In the genomic region with DNA sequence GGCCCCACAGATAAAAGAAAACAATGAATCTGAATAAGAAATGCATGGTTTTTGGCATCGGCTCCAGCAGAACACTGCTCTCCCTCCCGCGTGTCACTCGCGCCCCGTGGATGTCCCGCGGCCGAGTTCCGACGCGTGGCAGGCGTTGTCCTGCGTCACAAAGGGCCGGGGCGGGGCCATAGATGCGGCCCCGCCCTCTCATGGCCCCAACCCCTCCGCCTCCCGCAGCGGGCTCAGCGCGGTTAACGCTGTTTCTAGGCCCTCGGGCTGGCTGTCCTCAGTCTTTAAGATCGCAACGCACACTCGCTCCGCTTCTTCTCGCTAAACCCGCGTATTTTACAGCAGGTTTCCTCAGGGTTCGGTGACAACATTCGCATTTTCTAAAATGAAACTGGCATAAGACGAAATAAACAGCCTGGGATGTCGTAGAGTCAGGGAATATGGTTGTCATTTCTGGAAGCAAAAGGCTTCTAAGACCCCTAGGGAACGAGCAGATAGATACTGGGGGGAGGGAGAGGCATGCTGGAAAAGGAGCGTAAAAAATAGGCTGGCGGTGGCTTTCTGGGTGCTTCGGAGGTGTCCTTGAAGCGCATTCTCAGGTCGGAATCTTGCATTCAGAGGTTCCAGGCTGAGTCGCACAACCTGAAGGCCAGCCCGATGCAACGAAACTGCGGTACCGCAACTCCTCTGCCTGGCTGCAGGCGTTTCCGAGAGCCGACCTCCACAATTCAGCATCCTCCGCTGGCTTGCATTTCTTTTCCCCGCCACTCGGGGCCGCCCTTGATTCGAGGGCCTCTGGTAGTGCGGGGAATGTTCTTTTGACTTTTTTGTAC, we compare ENCODE assay signal across 8 cellular contexts. TPM values are rescaled to one million over a fixed set of nuclear protein-coding genes. Genes with fewer than 3 reads are reported as not detected.
A peak's percentile ranks its signal among the peaks of the same experiment; 100 is the strongest.
DNase-seq lines count a peak whose midpoint lies in the region; ATAC-seq and TF ChIP-seq lines count a peak whose summit lies in the region.

A gene with protein sequence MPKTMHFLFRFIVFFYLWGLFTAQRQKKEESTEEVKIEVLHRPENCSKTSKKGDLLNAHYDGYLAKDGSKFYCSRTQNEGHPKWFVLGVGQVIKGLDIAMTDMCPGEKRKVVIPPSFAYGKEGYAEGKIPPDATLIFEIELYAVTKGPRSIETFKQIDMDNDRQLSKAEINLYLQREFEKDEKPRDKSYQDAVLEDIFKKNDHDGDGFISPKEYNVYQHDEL (minus strand): TSS at position 159 of the 833 bp plus-strand sequence. CDS start 101 bp downstream, at position 58.

- H3K9me3 ChIP-seq in HUES64 (ENCODE audit: insufficient read depth, low read depth, low read length) (no peaks in the 10 kb centered on the region), OCI-LY1 (ENCODE audit: low read length) (no peaks in the 10 kb centered on the region), mononuclear cell (ENCODE audit: low read depth, low read length) (no peaks in the 10 kb centered on the region)

- BruUV-seq in Calu3 (replicated peaks; lab: Mats Ljungman, UMichigan) = no TSS peak

- H3K27ac ChIP-seq in HUES64 (ENCODE audit: low read depth, low read length) = peak within 1 kb of the TSS; percentile 72
- peak within 1 kb of the TSS; percentile 72 for H3K27ac ChIP-seq in OCI-LY1 (ENCODE audit: low read depth, low read length, poor library complexity, severe bottlenecking)

- peak within 1 kb of the TSS; percentile 90 for H3K4me2 ChIP-seq in OCI-LY1 (ENCODE audit: low read length)

- peak; percentile 75 for TF ChIP-seq CTCF in Calu3 (IDR thresholded peaks at IDR 0.05; ENCODE audit: unreplicated experiment)
- peak; percentile 89 for TF ChIP-seq CTCF in OCI-LY1 (IDR thresholded peaks at IDR 0.05; ENCODE audit: low read length)
- TF ChIP-seq CTCF in epithelial cell of esophagus (IDR thresholded peaks at IDR 0.05; ENCODE audit: insufficient read depth, low read depth, low read length, missing control alignments) = peak; percentile 74

- H3F3A ChIP-seq in OCI-LY1 (ENCODE audit: insufficient read depth, low read length) = no peaks in the 10 kb centered on the region

- no peaks in the 10 kb centered on the region for H3K27me3 Mint-ChIP-seq in Calu3 (ENCODE audit: unreplicated experiment)

- H3K9ac ChIP-seq in HUES64 (ENCODE audit: low read depth, low read length) = peak within 1 kb of the TSS; percentile 83
- peak within 1 kb of the TSS; percentile 77 for H3K9ac ChIP-seq in OCI-LY1 (ENCODE audit: low read length)

- intact Hi-C loops in Calu3 (cut with micrococcal nuclease; ENCODE audit: unreplicated experiment) = loop anchor here (2.0 kb wide), 1 partner anchor 44 kb away; no protein-coding TSS in a partner anchor

- peaks cover 16% of the 10 kb centered on the region for H3K4me1 ChIP-seq in HUES64 (ENCODE audit: insufficient read depth, low read length)
- H3K4me1 ChIP-seq in OCI-LY1 (ENCODE audit: insufficient read depth, low read length, severe bottlenecking) = peaks cover 39% of the 10 kb centered on the region
- H3K4me1 ChIP-seq in mononuclear cell (ENCODE audit: insufficient read depth, low read length) = peaks cover 42% of the 10 kb centered on the region

- H3K4me3 Mint-ChIP-seq in Calu3 (ENCODE audit: low read depth, unreplicated experiment) = peak within 1 kb of the TSS; percentile 94

- ATAC-seq in GM21381 (IDR thresholded peaks at IDR 0.05; ENCODE audit: unreplicated experiment) = peak; percentile 46

- DNase-seq in Calu3 = peak; percentile 85
- peak; percentile 80 for DNase-seq in activated T-cell treated with anti-CD3 and anti-CD28 coated beads for 1 hour (ENCODE audit: low read depth)
- DNase-seq in epithelial cell of esophagus (ENCODE audit: low read depth) = peak; percentile 76
- peak; percentile 52 to 71 for DNase-seq in stimulated activated CD8-positive, alpha-beta memory T cell treated with anti-CD3 and anti-CD28 coated beads, Interleukin-4, amount 100 ng/mL, for 1 hour (ENCODE audit: low read depth in 2 of 2, low spot score in 1 of 2)

- peaks cover 22% of the 10 kb centered on the region for H3K4me1 Mint-ChIP-seq in Calu3 (ENCODE audit: low read depth, unreplicated experiment)

- H3K4me3 ChIP-seq in HUES64 (ENCODE audit: low read length) (peak within 1 kb of the TSS; percentile 89), OCI-LY1 (ENCODE audit: low read depth, low read length, poor library complexity, severe bottlenecking) (peak within 1 kb of the TSS; percentile 89), epithelial cell of esophagus (ENCODE audit: low read length) (peak within 1 kb of the TSS; percentile 98), mononuclear cell (ENCODE audit: low read length) (peak within 1 kb of the TSS; percentile 87)

- 1% methylated on average over 56 of the region's 56 CpGs for WGBS in HUES64

- H3K27ac Mint-ChIP-seq in Calu3 (ENCODE audit: unreplicated experiment) = peak within 1 kb of the TSS; percentile 89

- peak within 1 kb of the TSS; percentile 59 for H2AFZ ChIP-seq in OCI-LY1 (ENCODE audit: low read length)

- peaks cover 28% of the 10 kb centered on the region for H3K79me2 ChIP-seq in OCI-LY1 (ENCODE audit: insufficient read depth, low read length)

- CTCF ChIA-PET in Calu3 (lab: Charles Lee) = interaction anchor here (0.7 kb wide), 1 partner anchor 28 kb away, joined by 3 read pairs; the partner anchor contains the start of genes PJVK and PRKRA

- no peaks in the 10 kb centered on the region for H3K36me3 ChIP-seq in HUES64 (ENCODE audit: insufficient read depth, low read length)
- no peaks in the 10 kb centered on the region for H3K36me3 ChIP-seq in OCI-LY1 (ENCODE audit: insufficient read depth, low read length)

- no peaks in the 10 kb centered on the region for H3K9me3 Mint-ChIP-seq in Calu3 (ENCODE audit: low read depth, unreplicated experiment)

- peaks cover 37% of the 10 kb centered on the region for H3K36me3 Mint-ChIP-seq in Calu3 (ENCODE audit: insufficient read depth, unreplicated experiment)

- H4K20me1 ChIP-seq in OCI-LY1 (ENCODE audit: insufficient read depth, low read length) = no peaks in the 10 kb centered on the region

- H3K27me3 ChIP-seq in HUES64 (ENCODE audit: insufficient read depth, low read length) (peaks cover 9% of the 10 kb centered on the region), OCI-LY1 (ENCODE audit: insufficient read depth, low read length) (no peaks in the 10 kb centered on the region), mononuclear cell (ENCODE audit: insufficient read depth, low read length) (no peaks in the 10 kb centered on the region)

- no peaks in the 10 kb centered on the region for H3K9me2 ChIP-seq in OCI-LY1 (ENCODE audit: low read depth, low read length)

RNA-seq across cellular contexts. Expression of the gene that starts here (rescaled TPM):
- 8.8 and 8.9 TPM in 2 replicates for total RNA-seq in Calu3 (2022)
- 4.9 TPM for polyA plus RNA-seq in HUES64 (2013, experiment 1 of 2)
- 9.2 TPM for polyA plus RNA-seq in HUES64 (2013, experiment 2 of 2)
- 0.21 TPM for total RNA-seq in mononuclear cell

Comparison
In these comparisons a context has a peak if more than half of its experiments do, and no peak if none do; other contexts are left out.
1. Peak in every context shown above with its lines: DNase-seq, ATAC-seq, H3K4me3 ChIP-seq and H3K27ac ChIP-seq.